ENCODE assay signal across 18 cellular contexts in genomic region chr20:8476023-8476422, GRCh38.
DNase-seq lines count a peak whose midpoint lies in the region; ATAC-seq and TF ChIP-seq lines count a peak whose summit lies in the region.
"Had no signal": no experiment of that assay in that cellular context is flagged by ENCODE, and none has a peak within 500 bp of the region (broad histone marks: within the 10 kb centered on the region; RNA-seq: fewer than 3 reads in every experiment).

No MANE protein-coding gene starts in this region.

- no peaks in the 10 kb centered on the region for H3K9me3 ChIP-seq in naive thymus-derived CD4-positive, alpha-beta T cell (ENCODE audit: control insufficient read depth in 2 of 3, low read length in 3 of 3)
- H3K9me3 ChIP-seq in esophagus muscularis mucosa (no peaks in the 10 kb centered on the region), Caco-2 (no peaks in the 10 kb centered on the region)
- H3K9me3 ChIP-seq: body of pancreas, heart right ventricle had no signal

- peak; percentile 99 for DNase-seq in AML-193 (lab: John Stamatoyannopoulos, UW)
- DNase-seq in Kasumi-1 (lab: John Stamatoyannopoulos, UW), result peak; percentile 90 to 92
- DNase-seq in SIG-M5 treated with dmso at 0.1 percent for 504 hours (lab: John Stamatoyannopoulos, UW; ENCODE audit: unreplicated experiment), result peak; percentile 98
- DNase-seq in naive thymus-derived CD4-positive, alpha-beta T cell, result no peak
- DNase-seq in esophagus muscularis mucosa (ENCODE audit: extremely low spot score), result no peak
- DNase-seq in dermis blood vessel endothelial cell, result no peak
- DNase-seq in Caco-2, result no peak
- DNase-seq: activated CD4-positive, alpha-beta T cell treated with anti-CD3 and anti-CD28 coated beads, Interleukin-2, amount 10 ng/mL, durations not matched to agents 7 days and 5 days; activated naive CD8-positive, alpha-beta T cell treated with anti-CD3 and anti-CD28 coated beads, Interleukin-2, amount 50 U/mL, for 24 hours; heart right ventricle; NCI-H1092; NCI-H2081 treated with DMSO at 0.1 percent for 48 hours; NCI-H510A treated with DMSO at 0.1 percent for 48 hours; substantia nigra had no signal

- H3K27me3 ChIP-seq in naive thymus-derived CD4-positive, alpha-beta T cell (ENCODE audit: control insufficient read depth in 2 of 2, insufficient read depth in 2 of 2, low read length in 2 of 2), result no peaks in the 10 kb centered on the region
- H3K27me3 ChIP-seq in esophagus muscularis mucosa (no peaks in the 10 kb centered on the region), Caco-2 (replicated peaks; ENCODE audit: control insufficient read depth, insufficient read depth, low read length) (no peaks in the 10 kb centered on the region)
- H3K27me3 ChIP-seq: body of pancreas, heart right ventricle had no signal

- TF ChIP-seq POLR2A in esophagus muscularis mucosa (IDR thresholded peaks at IDR 0.05; ENCODE audit: low read depth), result no peak

- TF ChIP-seq CTCF in esophagus muscularis mucosa (IDR thresholded peaks at IDR 0.05) (no peak), Caco-2 (IDR thresholded peaks at IDR 0.05; ENCODE audit: insufficient read depth in 1 of 2, low read depth in 1 of 2, low read length in 1 of 2, severe bottlenecking in 1 of 2, unreplicated experiment in 1 of 2) (no peak)

- no peak overlapping the region for H3K27ac Mint-ChIP-seq in naive thymus-derived CD4-positive, alpha-beta T cell
- no peak overlapping the region for H3K27ac Mint-ChIP-seq in Caco-2 (ENCODE audit: unreplicated experiment)
- H3K27ac Mint-ChIP-seq: activated CD4-positive, alpha-beta T cell treated with anti-CD3 and anti-CD28 coated beads, Interleukin-2, amount 10 ng/mL, durations not matched to agents 7 days and 5 days; activated naive CD8-positive, alpha-beta T cell treated with anti-CD3 and anti-CD28 coated beads, Interleukin-2, amount 50 U/mL, for 24 hours had no signal

- ATAC-seq in naive thymus-derived CD4-positive, alpha-beta T cell, result peak; percentile 29
- no peak for ATAC-seq in GM18867 (IDR thresholded peaks at IDR 0.05; ENCODE audit: unreplicated experiment)
- ATAC-seq: activated naive CD8-positive, alpha-beta T cell treated with anti-CD3 and anti-CD28 coated beads, Interleukin-2, amount 50 U/mL, for 24 hours; body of pancreas; K562 had no signal

- H3K27ac ChIP-seq in naive thymus-derived CD4-positive, alpha-beta T cell (ENCODE audit: low read depth, low read length), result no peak overlapping the region
- no peak overlapping the region for H3K27ac ChIP-seq in esophagus muscularis mucosa (replicated peaks in 1 of 4)
- H3K27ac ChIP-seq: body of pancreas, C4-2B had no signal

- POLR2A ChIA-PET in naive thymus-derived CD4-positive, alpha-beta T cell (lab: Charles Lee), result no interaction called here
- POLR2A ChIA-PET in Caco-2 (lab: Charles Lee), result no interaction called here

- no peaks in the 10 kb centered on the region for H3K36me3 ChIP-seq in naive thymus-derived CD4-positive, alpha-beta T cell (ENCODE audit: control insufficient read depth in 2 of 3, insufficient read depth in 3 of 3, low read length in 3 of 3)
- H3K36me3 ChIP-seq in esophagus muscularis mucosa, result no peaks in the 10 kb centered on the region
- no peaks in the 10 kb centered on the region for H3K36me3 ChIP-seq in Caco-2 (ENCODE audit: control insufficient read depth, insufficient read depth, low read length)
- H3K36me3 ChIP-seq: heart right ventricle had no signal

- CTCF ChIA-PET in naive thymus-derived CD4-positive, alpha-beta T cell (lab: Charles Lee), result no interaction called here
- CTCF ChIA-PET in Caco-2 (lab: Charles Lee), result no interaction called here

- no peak for TF ChIP-seq EP300 in esophagus muscularis mucosa (IDR thresholded peaks at IDR 0.05)

- BruUV-seq in Caco-2 (replicated peaks; lab: Mats Ljungman, UMichigan), result no TSS peak

- no peaks in the 10 kb centered on the region for H3K27me3 Mint-ChIP-seq in naive thymus-derived CD4-positive, alpha-beta T cell
- no peaks in the 10 kb centered on the region for H3K27me3 Mint-ChIP-seq in Caco-2 (ENCODE audit: insufficient read depth, unreplicated experiment)
- H3K27me3 Mint-ChIP-seq: activated CD4-positive, alpha-beta T cell treated with anti-CD3 and anti-CD28 coated beads, Interleukin-2, amount 10 ng/mL, durations not matched to agents 7 days and 5 days; activated naive CD8-positive, alpha-beta T cell treated with anti-CD3 and anti-CD28 coated beads, Interleukin-2, amount 50 U/mL, for 24 hours had no signal

- no peaks in the 10 kb centered on the region for H3K36me3 Mint-ChIP-seq in naive thymus-derived CD4-positive, alpha-beta T cell
- H3K36me3 Mint-ChIP-seq in Caco-2 (ENCODE audit: insufficient read depth, unreplicated experiment), result no peaks in the 10 kb centered on the region

- H3K4me1 ChIP-seq in naive thymus-derived CD4-positive, alpha-beta T cell (ENCODE audit: control insufficient read depth in 2 of 2, insufficient read depth in 2 of 2, low read length in 2 of 2), result no peaks in the 10 kb centered on the region
- H3K4me1 ChIP-seq in esophagus muscularis mucosa, result peaks cover 5 to 13% (median 11%) of the 10 kb centered on the region in 4 donors
- no peaks in the 10 kb centered on the region for H3K4me1 ChIP-seq in Caco-2
- H3K4me1 ChIP-seq: body of pancreas had no signal

- intact Hi-C loops in naive thymus-derived CD4-positive, alpha-beta T cell (cut with micrococcal nuclease), result no loop called here
- intact Hi-C loops in esophagus muscularis mucosa (cut with DNase I) (no loop called here), Caco-2 (cut with micrococcal nuclease; ENCODE audit: unreplicated experiment) (no loop called here)

- H3K4me1 Mint-ChIP-seq in naive thymus-derived CD4-positive, alpha-beta T cell, result peaks cover 0 to 10% (median 0%) of the 10 kb centered on the region in 7 donors
- H3K4me1 Mint-ChIP-seq in Caco-2 (ENCODE audit: low read depth, unreplicated experiment), result no peaks in the 10 kb centered on the region
- H3K4me1 Mint-ChIP-seq: activated CD4-positive, alpha-beta T cell treated with anti-CD3 and anti-CD28 coated beads, Interleukin-2, amount 10 ng/mL, durations not matched to agents 7 days and 5 days; activated naive CD8-positive, alpha-beta T cell treated with anti-CD3 and anti-CD28 coated beads, Interleukin-2, amount 50 U/mL, for 24 hours had no signal

- H3K4me3 ChIP-seq in naive thymus-derived CD4-positive, alpha-beta T cell (ENCODE audit: low read length), result no peak overlapping the region
- H3K4me3 ChIP-seq in esophagus muscularis mucosa (no peak overlapping the region), Caco-2 (ENCODE audit: low read depth, low read length) (no peak overlapping the region)
- H3K4me3 ChIP-seq: body of pancreas, heart right ventricle, K562 had no signal

- H3K9me3 Mint-ChIP-seq in naive thymus-derived CD4-positive, alpha-beta T cell, result peaks cover 0 to 7% (median 0%) of the 10 kb centered on the region in 11 donors
- no peaks in the 10 kb centered on the region for H3K9me3 Mint-ChIP-seq in Caco-2 (ENCODE audit: unreplicated experiment)
- H3K9me3 Mint-ChIP-seq: activated CD4-positive, alpha-beta T cell treated with anti-CD3 and anti-CD28 coated beads, Interleukin-2, amount 10 ng/mL, durations not matched to agents 7 days and 5 days; activated naive CD8-positive, alpha-beta T cell treated with anti-CD3 and anti-CD28 coated beads, Interleukin-2, amount 50 U/mL, for 24 hours had no signal

- WGBS in esophagus muscularis mucosa, result 86% methylated on average over 2 of the region's 2 CpGs

- H3K4me3 Mint-ChIP-seq in naive thymus-derived CD4-positive, alpha-beta T cell, result no peak overlapping the region
- no peak overlapping the region for H3K4me3 Mint-ChIP-seq in Caco-2 (ENCODE audit: unreplicated experiment)
- H3K4me3 Mint-ChIP-seq: activated CD4-positive, alpha-beta T cell treated with anti-CD3 and anti-CD28 coated beads, Interleukin-2, amount 10 ng/mL, durations not matched to agents 7 days and 5 days; activated naive CD8-positive, alpha-beta T cell treated with anti-CD3 and anti-CD28 coated beads, Interleukin-2, amount 50 U/mL, for 24 hours had no signal

Comparison
In these comparisons a context has a peak if more than half of its experiments do, and no peak if none do; other contexts are left out.
1. DNase-seq: peak in AML-193 (2 of 2), Kasumi-1 (2 of 2) and SIG-M5 treated with dmso at 0.1 percent for 504 hours (single experiment); none in naive thymus-derived CD4-positive, alpha-beta T cell (0 of 9), esophagus muscularis mucosa (single experiment), dermis blood vessel endothelial cell (single experiment) and Caco-2 (0 of 2).